Comparison of ENCODE assay signal across 15 cellular contexts in the genomic region with DNA sequence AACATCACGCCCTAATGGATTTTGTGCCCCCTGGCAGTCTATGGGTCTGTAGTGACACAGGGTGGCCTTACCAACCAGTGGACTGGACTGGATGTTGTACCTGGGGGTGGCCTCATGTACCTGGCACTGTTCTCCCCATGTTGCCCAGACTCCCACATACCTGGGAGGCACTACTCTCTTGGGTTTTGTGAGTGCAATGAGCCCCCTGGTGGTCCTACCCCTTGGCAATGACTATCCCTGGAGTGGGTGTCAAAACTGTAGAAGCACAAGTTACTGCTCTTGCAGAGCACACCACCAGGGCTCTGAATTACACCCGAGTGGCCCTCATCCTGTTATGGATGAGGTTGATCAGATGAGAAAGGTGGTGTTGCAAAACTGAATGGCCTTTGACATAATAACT. TPM values are rescaled to one million over a fixed set of nuclear protein-coding genes. Genes with fewer than 3 reads are reported as not detected.
DNase-seq lines count a peak whose midpoint lies in the region; ATAC-seq and TF ChIP-seq lines count a peak whose summit lies in the region.
"Had no signal": no experiment of that assay in that cellular context is flagged by ENCODE, and none has a peak within 500 bp of the region (broad histone marks: within the 10 kb centered on the region; RNA-seq: fewer than 3 reads in every experiment).

No MANE protein-coding gene starts in this region.

- H3K27me3 ChIP-seq in H9 (ENCODE audit: insufficient read depth, low read length) (no peaks in the 10 kb centered on the region), PC-9 (ENCODE audit: insufficient read depth, low read depth) (no peaks in the 10 kb centered on the region), aorta (ENCODE audit: control insufficient read depth in 1 of 2, insufficient read depth in 2 of 2, low read length in 1 of 2) (no peaks in the 10 kb centered on the region), colonic mucosa (no peaks in the 10 kb centered on the region)

- no peak overlapping the region for H3K4ac ChIP-seq in H9 (ENCODE audit: low read depth, low read length)

- no peak overlapping the region for H3K14ac ChIP-seq in H9 (ENCODE audit: insufficient read depth, low read length)

- H2BK15ac ChIP-seq in H9 (ENCODE audit: low read depth, low read length) = no peak overlapping the region

- H2BK5ac ChIP-seq in H9 (ENCODE audit: insufficient read length, low read length) = no peak overlapping the region

- H3F3A ChIP-seq in PC-9 (ENCODE audit: insufficient read depth, low read depth) = peaks cover 13% of the 10 kb centered on the region; the same call in 1 of the 2 replicates

- H3K27me3 Mint-ChIP-seq in H9 (ENCODE audit: low read depth) = peaks cover 4% of the 10 kb centered on the region
- peaks cover 26 to 34% of the 10 kb centered on the region in 2 donors for H3K27me3 Mint-ChIP-seq in effector memory CD8-positive, alpha-beta T cell

- POLR2A ChIA-PET in PC-9 (lab: Charles Lee; ENCODE audit: unreplicated experiment) = interaction anchor here (0.6 kb wide), 1 partner anchor 265 kb away, joined by 4 read pairs; no protein-coding TSS in a partner anchor

- BruUV-seq in PC-9 (replicated peaks; lab: Mats Ljungman, UMichigan) = no TSS peak

- H3K9me2 ChIP-seq in PC-9 (ENCODE audit: insufficient read depth) = no peaks in the 10 kb centered on the region

- TF ChIP-seq CTCF in H9 (conservative IDR thresholded peaks at IDR 0.05) = peak; percentile 33; the same call in 2 of the 3 replicates
- TF ChIP-seq CTCF in PC-9 (conservative IDR thresholded peaks at IDR 0.05) = no peak
- peak; percentile 24 for TF ChIP-seq CTCF in epithelial cell of proximal tubule (conservative IDR thresholded peaks at IDR 0.05; ENCODE audit: low read depth, low read length)
- TF ChIP-seq CTCF in colonic mucosa (IDR thresholded peaks at IDR 0.05) = no peak

- no peak overlapping the region for H3K4me3 Mint-ChIP-seq in H9
- no peak overlapping the region for H3K4me3 Mint-ChIP-seq in stimulated activated effector memory CD8-positive, alpha-beta T cell treated with anti-CD3 and anti-CD28 coated beads, Interleukin-12 subunit alpha, Interleukin-12 subunit beta, amount 100 ng/mL, for 72 hours
- H3K4me3 Mint-ChIP-seq in effector memory CD8-positive, alpha-beta T cell = no peak overlapping the region
- H3K4me3 Mint-ChIP-seq: CD4-positive, CD25-positive, alpha-beta regulatory T cell; IgD-negative memory B cell had no signal

- no peak overlapping the region for H2BK20ac ChIP-seq in H9 (ENCODE audit: low read depth, low read length, poor library complexity, severe bottlenecking)

- no peak overlapping the region for H2BK12ac ChIP-seq in H9 (ENCODE audit: insufficient read length, low read depth, low read length)

- no peak overlapping the region for H2AK5ac ChIP-seq in H9 (ENCODE audit: insufficient read length, low read length)

- no peak overlapping the region for H3K27ac Mint-ChIP-seq in H9
- H3K27ac Mint-ChIP-seq in stimulated activated effector memory CD8-positive, alpha-beta T cell treated with anti-CD3 and anti-CD28 coated beads, Interleukin-12 subunit alpha, Interleukin-12 subunit beta, amount 100 ng/mL, for 72 hours = no peak overlapping the region
- H3K27ac Mint-ChIP-seq in effector memory CD8-positive, alpha-beta T cell = no peak overlapping the region
- H3K27ac Mint-ChIP-seq: CD4-positive, CD25-positive, alpha-beta regulatory T cell; IgD-negative memory B cell had no signal

- H3K9me3 Mint-ChIP-seq in H9 = peaks cover 18 to 19% of the 10 kb centered on the region in 2 experiments
- H3K9me3 Mint-ChIP-seq in stimulated activated effector memory CD8-positive, alpha-beta T cell treated with anti-CD3 and anti-CD28 coated beads, Interleukin-12 subunit alpha, Interleukin-12 subunit beta, amount 100 ng/mL, for 72 hours = peaks cover 5% of the 10 kb centered on the region
- H3K9me3 Mint-ChIP-seq in effector memory CD8-positive, alpha-beta T cell = peaks cover 0 to 6% of the 10 kb centered on the region in 2 donors

- no peak for DNase-seq in H9
- no peak for DNase-seq in PC-9
- no peak for DNase-seq in epithelial cell of proximal tubule (ENCODE audit: low read depth)
- DNase-seq in stimulated activated effector memory CD8-positive, alpha-beta T cell treated with anti-CD3 and anti-CD28 coated beads, Interleukin-12 subunit alpha, Interleukin-12 subunit beta, amount 100 ng/mL, for 72 hours (ENCODE audit: low spot score in 2 of 2) = no peak
- no peak for DNase-seq in effector memory CD8-positive, alpha-beta T cell
- DNase-seq in aorta = no peak
- DNase-seq in colonic mucosa = no peak
- DNase-seq: CD4-positive, CD25-positive, alpha-beta regulatory T cell; DMS 273 treated with DMSO at 0.1 percent for 48 hours; KG1 had no signal

- H3K36me3 Mint-ChIP-seq in H9 (ENCODE audit: insufficient read depth in 1 of 3, low read depth in 3 of 3) = peaks cover 2 to 17% (median 13%) of the 10 kb centered on the region in 3 experiments; a peak in 6 of 7 replicates
- no peaks in the 10 kb centered on the region for H3K36me3 Mint-ChIP-seq in stimulated activated effector memory CD8-positive, alpha-beta T cell treated with anti-CD3 and anti-CD28 coated beads, Interleukin-12 subunit alpha, Interleukin-12 subunit beta, amount 100 ng/mL, for 72 hours
- H3K36me3 Mint-ChIP-seq in effector memory CD8-positive, alpha-beta T cell (ENCODE audit: insufficient read depth) = no peaks in the 10 kb centered on the region
- H3K36me3 Mint-ChIP-seq: CD4-positive, CD25-positive, alpha-beta regulatory T cell; IgD-negative memory B cell had no signal

- no peak overlapping the region for H3K27ac ChIP-seq in H9 (ENCODE audit: insufficient read length, low read depth, low read length)
- H3K27ac ChIP-seq in PC-9 = peak overlapping the region; percentile 54
- no peak overlapping the region for H3K27ac ChIP-seq in aorta (ENCODE audit: low read depth in 1 of 2, low read length in 2 of 2)
- H3K27ac ChIP-seq in colonic mucosa = no peak overlapping the region

- WGBS in H9 (ENCODE audit: extremely low coverage, insufficient read length, low lambda C conversion rate) = no CpG with 5 or more reads among the region's 2 CpGs
- WGBS in aorta, 2 donors = 88 to 92% methylated on average over 2 of the region's 2 CpGs

- H3T11ph ChIP-seq in H9 (ENCODE audit: low read length) = no peak overlapping the region

- no peak overlapping the region for H4K5ac ChIP-seq in H9 (ENCODE audit: insufficient read length, low read depth, low read length)

- H3K4me2 ChIP-seq in H9 (ENCODE audit: insufficient read depth, insufficient read length, low read length) (no peak overlapping the region), PC-9 (peak overlapping the region; percentile 43; the same call in 1 of the 2 replicates)
- H3K4me2 ChIP-seq: A549 had no signal

- H3K79me1 ChIP-seq in H9 (ENCODE audit: insufficient read depth, low read depth, low read length, poor library complexity, severe bottlenecking) = no peaks in the 10 kb centered on the region

- no peak overlapping the region for H2AFZ ChIP-seq in H9 (ENCODE audit: low read length)
- no peak overlapping the region; the same call in 1 of the 2 replicates for H2AFZ ChIP-seq in PC-9

- no peak overlapping the region for H4K91ac ChIP-seq in H9 (ENCODE audit: insufficient read length, low read depth, low read length)

- intact Hi-C loops in PC-9 (cut with micrococcal nuclease; ENCODE audit: unreplicated experiment) (loop anchor here (5.0 kb wide), 2 partner anchors 58 to 498 kb away; partner anchors contain the start of gene CCDC149), aorta (cut with DNase I) (loop anchor here in 1 of 2 donors (10.0 kb wide), 1 partner anchor 166 kb away; no protein-coding TSS in a partner anchor), colonic mucosa (cut with DNase I) (loop anchor here (10.0 kb wide), 2 partner anchors 394 to 486 kb away; no protein-coding TSS in a partner anchor)

- no peaks in the 10 kb centered on the region for H3K23me2 ChIP-seq in H9 (ENCODE audit: insufficient read length, low read depth, low read length, poor library complexity, severe bottlenecking)

- no peak overlapping the region for H3K4me3 ChIP-seq in PC-9
- H3K4me3 ChIP-seq in epithelial cell of proximal tubule (ENCODE audit: low read depth, low read length) = no peak overlapping the region
- H3K4me3 ChIP-seq in aorta (ENCODE audit: low read length in 2 of 2) = no peak overlapping the region
- H3K4me3 ChIP-seq in colonic mucosa = no peak overlapping the region
- H3K4me3 ChIP-seq: A549, GM12878 had no signal

- H4K20me1 ChIP-seq in H9 (ENCODE audit: control insufficient read depth, insufficient read depth, insufficient read length) (no peaks in the 10 kb centered on the region), PC-9 (ENCODE audit: insufficient read depth) (no peaks in the 10 kb centered on the region)

- CTCF ChIA-PET in PC-9 (lab: Charles Lee) = no interaction called here

- H3K36me3 ChIP-seq in PC-9 (ENCODE audit: low read depth) = no peaks in the 10 kb centered on the region
- H3K36me3 ChIP-seq in aorta (ENCODE audit: control insufficient read depth in 1 of 2, insufficient read depth in 2 of 2, low read length in 1 of 2) = no peaks in the 10 kb centered on the region
- no peaks in the 10 kb centered on the region for H3K36me3 ChIP-seq in colonic mucosa

- H3K9ac ChIP-seq in H9 (ENCODE audit: extremely low read depth, insufficient read length, low read length) (no peak overlapping the region), colonic mucosa (ENCODE audit: low read depth in 2 of 2, low read length in 2 of 2) (no peak overlapping the region)

- H4K8ac ChIP-seq in H9 (replicated peaks; ENCODE audit: insufficient read length, low read depth, low read length) = no peak overlapping the region

- no peaks in the 10 kb centered on the region for H3K79me2 ChIP-seq in H9 (ENCODE audit: insufficient read depth, low read length)
- no peaks in the 10 kb centered on the region for H3K79me2 ChIP-seq in PC-9 (ENCODE audit: low read depth)

- peaks cover 11% of the 10 kb centered on the region for H3K9me3 ChIP-seq in H9 (ENCODE audit: control insufficient read depth, low read depth, low read length)
- H3K9me3 ChIP-seq in PC-9 (ENCODE audit: insufficient read depth, low read depth) = no peaks in the 10 kb centered on the region; the same call in 1 of the 2 replicates
- no peaks in the 10 kb centered on the region for H3K9me3 ChIP-seq in aorta (ENCODE audit: control insufficient read depth, low read length)
- H3K9me3 ChIP-seq in colonic mucosa = no peaks in the 10 kb centered on the region

- no peak overlapping the region for H2BK120ac ChIP-seq in H9 (ENCODE audit: low read depth, low read length, poor library complexity, severe bottlenecking)

- H3K23ac ChIP-seq in H9 (ENCODE audit: insufficient read length, low read depth, low read length) = no peak overlapping the region

- peaks cover 6 to 8% of the 10 kb centered on the region in 2 experiments for H3K4me1 Mint-ChIP-seq in H9
- no peaks in the 10 kb centered on the region for H3K4me1 Mint-ChIP-seq in stimulated activated effector memory CD8-positive, alpha-beta T cell treated with anti-CD3 and anti-CD28 coated beads, Interleukin-12 subunit alpha, Interleukin-12 subunit beta, amount 100 ng/mL, for 72 hours
- no peaks in the 10 kb centered on the region for H3K4me1 Mint-ChIP-seq in effector memory CD8-positive, alpha-beta T cell (ENCODE audit: low read depth in 2 of 2)
- H3K4me1 Mint-ChIP-seq: CD4-positive, CD25-positive, alpha-beta regulatory T cell; IgD-negative memory B cell had no signal

- H3K18ac ChIP-seq in H9 (ENCODE audit: insufficient read length, low read depth, low read length) = no peak overlapping the region

- H3K4me1 ChIP-seq in H9 (ENCODE audit: insufficient read depth, low read length) = no peaks in the 10 kb centered on the region
- peaks cover 37% of the 10 kb centered on the region for H3K4me1 ChIP-seq in PC-9 (replicated peaks; ENCODE audit: insufficient read depth)
- H3K4me1 ChIP-seq in aorta (ENCODE audit: control insufficient read depth in 1 of 2, insufficient read depth in 2 of 2, low read length in 2 of 2) = no peaks in the 10 kb centered on the region
- no peaks in the 10 kb centered on the region for H3K4me1 ChIP-seq in colonic mucosa

- H3K56ac ChIP-seq in H9 (ENCODE audit: insufficient read length, low read depth, low read length) = no peak overlapping the region

- ATAC-seq in stimulated activated effector memory CD8-positive, alpha-beta T cell treated with anti-CD3 and anti-CD28 coated beads, Interleukin-12 subunit alpha, Interleukin-12 subunit beta, amount 100 ng/mL, for 72 hours = peak; percentile 4
- no peak for ATAC-seq in effector memory CD8-positive, alpha-beta T cell (replicated peaks)
- no peak for ATAC-seq in aorta (ENCODE audit: low FRiP score)
- ATAC-seq in HG02623 (IDR thresholded peaks at IDR 0.05; ENCODE audit: unreplicated experiment) = no peak
- ATAC-seq: A549, GM12878, HCT116 had no signal

RNA-seq across cellular contexts. Expression of gene CCDC149, which starts 57.8 kb away (rescaled TPM):
- 4.5 and 5.0 TPM in 2 replicates for total RNA-seq in H9 (2021)
- total RNA-seq in PC-9 (2021) = 8.1 and 9.8 TPM in 2 replicates
- total RNA-seq in epithelial cell of proximal tubule = 2.6 and 2.8 TPM in 2 replicates
- total RNA-seq in aorta = 10 to 100 TPM; 31.3 to 43.4 TPM
- polyA plus RNA-seq in aorta = 10 to 100 TPM; 10.6 to 15.7 TPM
- total RNA-seq in colonic mucosa = 10 to 100 TPM; 13.3 to 13.5 TPM
- total RNA-seq: CD4-positive, CD25-positive, alpha-beta regulatory T cell had no signal
- polyA plus RNA-seq: CD4-positive, CD25-positive, alpha-beta regulatory T cell; IgD-negative memory B cell had no signal

Comparison
In these comparisons a context has a peak if more than half of its experiments do, and no peak if none do; other contexts are left out.
1. CTCF ChIP-seq: peak in H9 (single experiment) and epithelial cell of proximal tubule (single experiment); none in PC-9 (single experiment) and colonic mucosa (single experiment).